ENCODE assay signal across 1 cellular context in the genomic region with DNA sequence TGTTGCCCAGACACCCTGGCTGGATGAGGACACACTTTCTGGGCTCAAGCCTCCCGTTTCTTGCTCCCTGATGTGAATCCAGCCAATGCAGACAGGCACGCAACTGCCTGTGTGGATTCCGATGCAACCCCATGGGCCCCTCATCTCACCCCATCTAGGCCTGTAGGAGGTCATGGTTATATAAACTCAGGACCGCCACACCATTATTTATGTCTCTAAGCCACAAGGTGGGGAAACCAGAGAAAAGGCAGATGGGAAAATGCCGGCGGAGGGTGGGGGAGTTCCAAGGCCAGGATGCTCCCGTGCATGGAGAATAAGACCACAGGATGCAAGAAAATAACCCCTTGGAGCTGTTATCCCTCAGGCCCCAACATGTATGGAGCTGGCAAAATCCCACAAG.
TF ChIP-seq lines count a peak whose summit lies in the region.

No MANE protein-coding gene starts in this region.

TF ChIP-seq in WTC11, 78 proteins besides CTCF, POLR2A, EP300 and RAD21:
- TF ChIP-seq CREB1 (CRISPR knock-in tag; IDR thresholded peaks at IDR 0.05): no peak
- TF ChIP-seq ZNF671 (CRISPR knock-in tag; IDR thresholded peaks at IDR 0.05): no peak
- no peak for TF ChIP-seq IRF2 (CRISPR knock-in tag; IDR thresholded peaks at IDR 0.05; ENCODE audit: borderline replicate concordance, low read depth)
- no peak for TF ChIP-seq NFYB (CRISPR knock-in tag; conservative IDR thresholded peaks at IDR 0.05; ENCODE audit: low read depth)
- no peak for TF ChIP-seq GTF2I (CRISPR knock-in tag; conservative IDR thresholded peaks at IDR 0.05)
- TF ChIP-seq ARID4B (CRISPR knock-in tag; IDR thresholded peaks at IDR 0.05; ENCODE audit: borderline replicate concordance): no peak
